In the genomic region with DNA sequence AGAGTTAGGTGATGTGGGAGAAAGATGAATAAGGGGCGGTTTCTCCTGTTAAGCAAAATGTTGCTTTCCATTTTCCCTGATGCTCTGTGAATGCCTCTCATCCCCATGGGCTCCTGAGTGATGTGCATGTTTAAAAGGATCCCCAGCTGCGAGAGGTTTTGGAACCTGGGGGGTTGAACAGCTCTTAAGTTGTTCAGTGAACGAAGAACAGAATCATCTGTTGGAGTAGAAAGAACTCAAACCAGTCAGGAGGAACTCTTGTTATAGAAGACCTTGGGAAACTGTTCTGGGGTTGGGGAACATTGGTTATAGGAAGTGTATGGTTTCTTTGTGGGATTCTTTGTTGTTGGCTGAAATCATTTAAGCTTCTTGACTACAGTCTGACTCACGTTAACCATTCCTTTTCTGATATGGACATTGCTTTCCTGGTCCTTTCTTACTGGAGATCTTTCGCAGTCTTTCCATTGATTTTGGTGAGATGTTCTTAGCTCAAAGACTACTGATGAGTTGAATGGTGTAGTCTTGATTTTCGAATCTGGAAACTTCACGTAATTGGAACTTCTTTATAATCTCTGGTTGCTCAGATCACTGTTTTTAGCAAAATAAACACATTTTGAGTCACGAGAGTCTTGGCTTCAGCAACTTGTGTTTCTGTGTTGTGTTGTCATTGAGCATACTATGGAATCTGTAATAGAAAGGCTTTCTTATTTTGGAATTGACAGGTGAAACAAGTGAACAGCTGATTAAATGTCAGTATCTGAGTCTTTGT, we compare ENCODE assay signal across 1 cellular context.
TF ChIP-seq lines count a peak whose summit lies in the region.

No MANE protein-coding gene starts in this region.

TF ChIP-seq in K562, 482 proteins besides CTCF, POLR2A, EP300 and RAD21:
- TF ChIP-seq, protein P1, sequence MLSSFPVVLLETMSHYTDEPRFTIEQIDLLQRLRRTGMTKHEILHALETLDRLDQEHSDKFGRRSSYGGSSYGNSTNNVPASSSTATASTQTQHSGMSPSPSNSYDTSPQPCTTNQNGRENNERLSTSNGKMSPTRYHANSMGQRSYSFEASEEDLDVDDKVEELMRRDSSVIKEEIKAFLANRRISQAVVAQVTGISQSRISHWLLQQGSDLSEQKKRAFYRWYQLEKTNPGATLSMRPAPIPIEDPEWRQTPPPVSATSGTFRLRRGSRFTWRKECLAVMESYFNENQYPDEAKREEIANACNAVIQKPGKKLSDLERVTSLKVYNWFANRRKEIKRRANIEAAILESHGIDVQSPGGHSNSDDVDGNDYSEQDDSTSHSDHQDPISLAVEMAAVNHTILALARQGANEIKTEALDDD (IDR thresholded peaks at IDR 0.05): peak; percentile 34; the same call in 1 of the 2 replicates
- TF ChIP-seq FOXJ2 (tag; IDR thresholded peaks at IDR 0.05) (0 out of 2 replicates have a peak, but pooled peaks have one; percentile 44), EGR1 (conservative IDR thresholded peaks at IDR 0.05) (no peak), HLTF (IDR thresholded peaks at IDR 0.05) (no peak), C11orf30 (IDR thresholded peaks at IDR 0.05; ENCODE audit: low read depth) (0 out of 2 replicates have a peak, but pooled peaks have one; percentile 9), ZNF436 (CRISPR knock-in tag; IDR thresholded peaks at IDR 0.05) (0 out of 2 replicates have a peak, but pooled peaks have one; percentile 37), SMARCA4 (IDR thresholded peaks at IDR 0.05) (0 out of 2 replicates have a peak, but pooled peaks have one; percentile 8), ZNF699 (CRISPR knock-in tag; IDR thresholded peaks at IDR 0.05; ENCODE audit: insufficient replicate concordance) (no peak), ZNF586 (CRISPR knock-in tag; conservative IDR thresholded peaks at IDR 0.05) (0 out of 2 replicates have a peak, but pooled peaks have one; percentile 21), FOSL1 (tag; conservative IDR thresholded peaks at IDR 0.05) (peak; percentile 41; the same call in 1 of the 2 replicates), SREBF2 (CRISPR knock-in tag; IDR thresholded peaks at IDR 0.05) (0 out of 2 replicates have a peak, but pooled peaks have one; percentile 67), HDGF (IDR thresholded peaks at IDR 0.05) (0 out of 2 replicates have a peak, but pooled peaks have one; percentile 2), DACH1 (IDR thresholded peaks at IDR 0.05; ENCODE audit: partially characterized antibody) (peak; percentile 82), HMG20A (CRISPR knock-in tag; conservative IDR thresholded peaks at IDR 0.05) (0 out of 2 replicates have a peak, but pooled peaks have one; percentile 44)
- TF ChIP-seq, protein P2, sequence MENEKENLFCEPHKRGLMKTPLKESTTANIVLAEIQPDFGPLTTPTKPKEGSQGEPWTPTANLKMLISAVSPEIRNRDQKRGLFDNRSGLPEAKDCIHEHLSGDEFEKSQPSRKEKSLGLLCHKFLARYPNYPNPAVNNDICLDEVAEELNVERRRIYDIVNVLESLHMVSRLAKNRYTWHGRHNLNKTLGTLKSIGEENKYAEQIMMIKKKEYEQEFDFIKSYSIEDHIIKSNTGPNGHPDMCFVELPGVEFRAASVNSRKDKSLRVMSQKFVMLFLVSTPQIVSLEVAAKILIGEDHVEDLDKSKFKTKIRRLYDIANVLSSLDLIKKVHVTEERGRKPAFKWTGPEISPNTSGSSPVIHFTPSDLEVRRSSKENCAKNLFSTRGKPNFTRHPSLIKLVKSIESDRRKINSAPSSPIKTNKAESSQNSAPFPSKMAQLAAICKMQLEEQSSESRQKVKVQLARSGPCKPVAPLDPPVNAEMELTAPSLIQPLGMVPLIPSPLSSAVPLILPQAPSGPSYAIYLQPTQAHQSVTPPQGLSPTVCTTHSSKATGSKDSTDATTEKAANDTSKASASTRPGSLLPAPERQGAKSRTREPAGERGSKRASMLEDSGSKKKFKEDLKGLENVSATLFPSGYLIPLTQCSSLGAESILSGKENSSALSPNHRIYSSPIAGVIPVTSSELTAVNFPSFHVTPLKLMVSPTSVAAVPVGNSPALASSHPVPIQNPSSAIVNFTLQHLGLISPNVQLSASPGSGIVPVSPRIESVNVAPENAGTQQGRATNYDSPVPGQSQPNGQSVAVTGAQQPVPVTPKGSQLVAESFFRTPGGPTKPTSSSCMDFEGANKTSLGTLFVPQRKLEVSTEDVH (IDR thresholded peaks at IDR 0.05; ENCODE audit: low read depth, partially characterized antibody): peak; percentile 25
